ENCODE assay signal across 25 cellular contexts in genomic region chrX:104420907-104421306, GRCh38.
DNase-seq lines count a peak whose midpoint lies in the region; ATAC-seq, FAIRE-seq and TF ChIP-seq lines count a peak whose summit lies in the region.
"Had no signal": no experiment of that assay in that cellular context is flagged by ENCODE, and none has a peak within 500 bp of the region (broad histone marks: within the 10 kb centered on the region; RNA-seq: fewer than 3 reads in every experiment).

No MANE protein-coding gene starts in this region.

- H3F3A ChIP-seq in Loucy (ENCODE audit: low read depth): no peaks in the 10 kb centered on the region

- H3K36me3 ChIP-seq in BLaER1 (no peaks in the 10 kb centered on the region), Loucy (ENCODE audit: insufficient read depth, low read length) (no peaks in the 10 kb centered on the region), RWPE2 (ENCODE audit: low read depth) (no peaks in the 10 kb centered on the region), mucosa of descending colon (ENCODE audit: low read depth) (no peaks in the 10 kb centered on the region)

- H4K20me1 ChIP-seq in BLaER1: no peaks in the 10 kb centered on the region
- no peaks in the 10 kb centered on the region for H4K20me1 ChIP-seq in Loucy (ENCODE audit: insufficient read depth, low read length, poor library complexity, severe bottlenecking)

- H2AFZ ChIP-seq in Loucy (ENCODE audit: low read length): no peak overlapping the region

- H3K9me2 ChIP-seq in Loucy (replicated peaks; ENCODE audit: low read depth, low read length): no peaks in the 10 kb centered on the region

- H3K4me2 ChIP-seq in BLaER1: peak overlapping the region; percentile 39
- peak overlapping the region; percentile 24 for H3K4me2 ChIP-seq in Loucy (ENCODE audit: low read depth, low read length, poor library complexity, severe bottlenecking)

- intact Hi-C loops in mucosa of descending colon (cut with DNase I, micrococcal nuclease): no loop called here

- peaks cover 14% of the 10 kb centered on the region for H3K4me1 ChIP-seq in BLaER1
- H3K4me1 ChIP-seq in Loucy (ENCODE audit: insufficient read depth, low read length, poor library complexity, severe bottlenecking): no peaks in the 10 kb centered on the region
- H3K4me1 ChIP-seq in RWPE2 (ENCODE audit: insufficient read depth, poor library complexity, severe bottlenecking): peaks cover 10% of the 10 kb centered on the region
- no peaks in the 10 kb centered on the region for H3K4me1 ChIP-seq in mucosa of descending colon (ENCODE audit: low read depth)

- peaks cover 10% of the 10 kb centered on the region; the same call in 1 of the 2 replicates for H3K9me3 ChIP-seq in BLaER1
- no peaks in the 10 kb centered on the region for H3K9me3 ChIP-seq in Loucy (ENCODE audit: insufficient read depth, low read depth, low read length)
- no peaks in the 10 kb centered on the region for H3K9me3 ChIP-seq in RWPE2 (ENCODE audit: severe bottlenecking)
- no peaks in the 10 kb centered on the region for H3K9me3 ChIP-seq in mucosa of descending colon

- no peak for FAIRE-seq in urothelium cell line (lab: Jason Lieb, UNC)
- FAIRE-seq: GM12878, H1 had no signal

- peak; percentile 51; the same call in 2 of the 3 replicates for ATAC-seq in RWPE2 (ENCODE audit: low read depth)
- peak; percentile 95 for ATAC-seq in mucosa of descending colon
- no peak for ATAC-seq in HG03469 (IDR thresholded peaks at IDR 0.05; ENCODE audit: unreplicated experiment)
- no peak for ATAC-seq in HG02759 (IDR thresholded peaks at IDR 0.05; ENCODE audit: unreplicated experiment)
- ATAC-seq in GM21619 (IDR thresholded peaks at IDR 0.05; ENCODE audit: unreplicated experiment): no peak
- ATAC-seq: GM12878 had no signal

- no peak overlapping the region for H3K4me3 ChIP-seq in BLaER1
- H3K4me3 ChIP-seq in Loucy (ENCODE audit: low read length, poor library complexity, severe bottlenecking): no peak overlapping the region
- H3K4me3 ChIP-seq in RWPE2 (ENCODE audit: severe bottlenecking): no peak overlapping the region
- H3K4me3 ChIP-seq in mucosa of descending colon: no peak overlapping the region
- H3K4me3 ChIP-seq: GM12878 had no signal

- H3K9ac ChIP-seq in BLaER1: no peak overlapping the region
- no peak overlapping the region for H3K9ac ChIP-seq in Loucy (ENCODE audit: low read depth, low read length, poor library complexity, severe bottlenecking)

- H3K27me3 ChIP-seq in BLaER1 (no peaks in the 10 kb centered on the region), Loucy (ENCODE audit: insufficient read depth, low read length, poor library complexity, severe bottlenecking) (no peaks in the 10 kb centered on the region), RWPE2 (ENCODE audit: insufficient read depth, poor library complexity, severe bottlenecking) (no peaks in the 10 kb centered on the region)

- DNase-seq in RWPE2 (ENCODE audit: low spot score): no peak
- DNase-seq in mucosa of descending colon: peak in 1 of 3 donors; percentile 22
- no peak for DNase-seq in urothelium cell line (ENCODE audit: low spot score)
- DNase-seq: C1 segment of cervical spinal cord; CD4-positive, alpha-beta memory T cell; COR-L47; DMS79; EL; GDM1; HCEC 1CT; MV-4-11; NCI-H2029; NCI-H226; NCI-H510A; NCI-H748 treated with DMSO at 0.1 percent for 48 hours; NK-92 treated with Interleukin-12 subunit alpha and Interleukin-12 subunit beta, amount 100 ng/mL, for 24 hours; RPMI8226; SHP77 had no signal

- no peak for TF ChIP-seq CTCF in Loucy (conservative IDR thresholded peaks at IDR 0.05; ENCODE audit: low read length)
- TF ChIP-seq CTCF in RWPE2 (IDR thresholded peaks at IDR 0.05; ENCODE audit: poor library complexity, severe bottlenecking): no peak
- no peak for TF ChIP-seq CTCF in mucosa of descending colon (IDR thresholded peaks at IDR 0.05)

- no peak overlapping the region for H3K27ac ChIP-seq in BLaER1
- peak overlapping the region; percentile 73 for H3K27ac ChIP-seq in RWPE2 (ENCODE audit: poor library complexity, severe bottlenecking)

- H3K79me2 ChIP-seq in Loucy (ENCODE audit: insufficient read depth, low read length): no peaks in the 10 kb centered on the region

Comparison
In these comparisons a context has a peak if more than half of its experiments do, and no peak if none do; other contexts are left out.
1. ATAC-seq: peak in RWPE2 (single experiment) and mucosa of descending colon (single experiment); none in HG03469 (single experiment), HG02759 (single experiment) and GM21619 (single experiment).